ENCODE assay signal across 21 cellular contexts in genomic region chr19:34323433-34324204, GRCh38. TPM values are rescaled to one million over a fixed set of nuclear protein-coding genes. Genes with fewer than 3 reads are reported as not detected.
DNase-seq lines count a peak whose midpoint lies in the region; ATAC-seq, FAIRE-seq and TF ChIP-seq lines count a peak whose summit lies in the region.
"Had no signal": no experiment of that assay in that cellular context is flagged by ENCODE, and none has a peak within 500 bp of the region (broad histone marks: within the 10 kb centered on the region; RNA-seq: fewer than 3 reads in every experiment).

No MANE protein-coding gene starts in this region.

- H4K91ac ChIP-seq in H1 (replicated peaks; ENCODE audit: insufficient read length, low read length), result peak overlapping the region; percentile 62

- no peaks in the 10 kb centered on the region for H3K79me2 ChIP-seq in H1 (ENCODE audit: control insufficient read depth in 1 of 2, insufficient read depth in 2 of 2, low read length in 2 of 2)
- no peaks in the 10 kb centered on the region for H3K79me2 ChIP-seq in neural progenitor cell (ENCODE audit: low read depth)

- H3K27ac ChIP-seq in HUES48 (ENCODE audit: low read depth, low read length) (peak overlapping the region; percentile 46), H1 (ENCODE audit: low read depth, low read length) (no peak overlapping the region), neural progenitor cell (peak overlapping the region; percentile 1)
- H3K27ac ChIP-seq: cardiac muscle cell, psoas muscle had no signal

- H2BK120ac ChIP-seq in H1 (replicated peaks; ENCODE audit: low read depth, low read length), result peak overlapping the region; percentile 31

- H3K36me3 ChIP-seq in HUES48 (ENCODE audit: control insufficient read depth, insufficient read depth, low read length), result peaks cover 14% of the 10 kb centered on the region
- H3K36me3 ChIP-seq in H1 (ENCODE audit: control insufficient read depth in 2 of 4, insufficient read depth in 4 of 4, low read length in 3 of 4), result peaks cover 0 to 8% (median 3%) of the 10 kb centered on the region in 4 experiments; a peak in 4 of 8 replicates
- no peaks in the 10 kb centered on the region for H3K36me3 ChIP-seq in neural progenitor cell

- peak overlapping the region; percentile 55; the same call in 1 of the 2 replicates for H2BK12ac ChIP-seq in H1 (ENCODE audit: low read depth, low read length)

- no peak for TF ChIP-seq POLR2A in H1 (IDR thresholded peaks at IDR 0.05; ENCODE audit: control extremely low read depth in 1 of 2, low read depth in 2 of 2, low read length in 2 of 2)

- H3K4me1 ChIP-seq in HUES48 (ENCODE audit: control insufficient read depth, insufficient read depth, low read length), result peaks cover 9% of the 10 kb centered on the region
- H3K4me1 ChIP-seq in H1 (replicated peaks in 1 of 4; ENCODE audit: control insufficient read depth in 3 of 4, insufficient read depth in 4 of 4, low read length in 3 of 4), result peaks cover 0 to 9% (median 6%) of the 10 kb centered on the region in 4 experiments; a peak in 6 of 7 replicates
- H3K4me1 ChIP-seq in neural progenitor cell, result peaks cover 6% of the 10 kb centered on the region

- no peak for DNase-seq in activated CD4-positive, alpha-beta T cell treated with anti-CD3 and anti-CD28 coated beads, Interleukin-2, amount 10 ng/mL, durations not matched to agents 7 days and 5 days
- DNase-seq in activated CD4-positive, alpha-beta T cell treated with anti-CD3 and anti-CD28 coated beads for 1 hour, result no peak
- DNase-seq in H1 (ENCODE audit: low read depth in 1 of 2, low spot score in 2 of 2), result no peak
- DNase-seq in neural progenitor cell (ENCODE audit: low spot score), result peak; percentile 20
- DNase-seq in NCI-H1436 (lab: John Stamatoyannopoulos, UW), result no peak
- DNase-seq: AML-193, anterior cingulate cortex, DMS53, GOT3, kidney glomerular epithelial cell, NCI-H1105, NCI-H2029 treated with DMSO at 0.1 percent for 48 hours, nucleus accumbens, psoas muscle, Right ventricle myocardium superior, T1000 had no signal

- FAIRE-seq in H1 (lab: Jason Lieb, UNC), result peak; percentile 60

- peak overlapping the region; percentile 75; the same call in 1 of the 2 replicates for H4K8ac ChIP-seq in H1 (ENCODE audit: extremely low read depth, insufficient read depth, low read length)

- H3K4me3 ChIP-seq in HUES48 (ENCODE audit: low read depth, low read length) (no peak overlapping the region), H1 (ENCODE audit: extremely low read depth in 1 of 4, insufficient read depth in 2 of 4, low read depth in 3 of 4, low read length in 4 of 4) (no peak overlapping the region), neural progenitor cell (no peak overlapping the region)
- H3K4me3 ChIP-seq: cardiac muscle cell, psoas muscle had no signal

- no peak for TF ChIP-seq RAD21 in H1 (IDR thresholded peaks at IDR 0.05 in 1 of 2, conservative IDR thresholded peaks at IDR 0.05 in 1 of 2; ENCODE audit: low read depth in 2 of 2, low read length in 2 of 2)

- no peak overlapping the region for H3K4ac ChIP-seq in H1 (replicated peaks; ENCODE audit: insufficient read length, low read depth, low read length)

- peak overlapping the region; percentile 35; the same call in 1 of the 2 replicates for H2BK5ac ChIP-seq in H1 (ENCODE audit: low read depth, low read length)

- no peak overlapping the region for H2AFZ ChIP-seq in H1 (ENCODE audit: low read length)
- no peak overlapping the region for H2AFZ ChIP-seq in neural progenitor cell (replicated peaks)

- peaks cover 11% of the 10 kb centered on the region for H3K4me1 Mint-ChIP-seq in activated CD4-positive, alpha-beta T cell treated with anti-CD3 and anti-CD28 coated beads, Interleukin-2, amount 10 ng/mL, durations not matched to agents 7 days and 5 days
- H3K4me1 Mint-ChIP-seq in neural progenitor cell, result peaks cover 3% of the 10 kb centered on the region

- no peak for TF ChIP-seq CTCF in H1 (IDR thresholded peaks at IDR 0.05; ENCODE audit: control extremely low read depth in 1 of 3, insufficient read depth in 1 of 3, low read depth in 1 of 3, low read length in 3 of 3)
- TF ChIP-seq CTCF in neural progenitor cell (IDR thresholded peaks at IDR 0.05), result no peak

- no peak overlapping the region for H3K9ac ChIP-seq in HUES48 (ENCODE audit: low read depth, low read length)
- H3K9ac ChIP-seq in H1 (replicated peaks in 1 of 4; ENCODE audit: extremely low read depth in 1 of 4, low read depth in 3 of 4, low read length in 3 of 4), result no peak overlapping the region
- H3K9ac ChIP-seq in neural progenitor cell, result no peak overlapping the region

- H3K56ac ChIP-seq in H1 (replicated peaks; ENCODE audit: insufficient read length, low read depth, low read length), result no peak overlapping the region

- WGBS in H1 (ENCODE audit: extremely low coverage in 1 of 2, insufficient coverage in 1 of 2, insufficient read length in 1 of 2, insufficient replicate concordance in 2 of 2, low coverage in 1 of 2, low lambda C conversion rate in 2 of 2, missing lambda C conversion rate in 1 of 2), 2 experiments, result 80% methylated on average over 7 of the region's 7 CpGs; no CpG with 5 or more reads in 1 of the 2 experiments

- no peak overlapping the region for H3K4me3 Mint-ChIP-seq in activated CD4-positive, alpha-beta T cell treated with anti-CD3 and anti-CD28 coated beads, Interleukin-2, amount 10 ng/mL, durations not matched to agents 7 days and 5 days
- no peak overlapping the region for H3K4me3 Mint-ChIP-seq in neural progenitor cell
- H3K4me3 Mint-ChIP-seq: activated naive CD4-positive, alpha-beta T cell treated with anti-CD3 and anti-CD28 coated beads, Interleukin-2, amount 50 U/mL, for 24 hours had no signal

- H3K9me3 Mint-ChIP-seq in activated CD4-positive, alpha-beta T cell treated with anti-CD3 and anti-CD28 coated beads, Interleukin-2, amount 10 ng/mL, durations not matched to agents 7 days and 5 days, result no peaks in the 10 kb centered on the region
- no peaks in the 10 kb centered on the region for H3K9me3 Mint-ChIP-seq in neural progenitor cell
- H3K9me3 Mint-ChIP-seq: activated naive CD4-positive, alpha-beta T cell treated with anti-CD3 and anti-CD28 coated beads, Interleukin-2, amount 50 U/mL, for 24 hours had no signal

- H2BK20ac ChIP-seq in H1 (ENCODE audit: low read length), result peak overlapping the region; percentile 11; the same call in 1 of the 2 replicates

- ATAC-seq in GM18498 (IDR thresholded peaks at IDR 0.05; ENCODE audit: unreplicated experiment) (no peak), HG02840 (IDR thresholded peaks at IDR 0.05; ENCODE audit: low FRiP score, unreplicated experiment) (no peak)
- ATAC-seq: psoas muscle had no signal

- peak overlapping the region; percentile 61 for H3K27ac Mint-ChIP-seq in activated CD4-positive, alpha-beta T cell treated with anti-CD3 and anti-CD28 coated beads, Interleukin-2, amount 10 ng/mL, durations not matched to agents 7 days and 5 days
- no peak overlapping the region for H3K27ac Mint-ChIP-seq in neural progenitor cell
- H3K27ac Mint-ChIP-seq: activated naive CD4-positive, alpha-beta T cell treated with anti-CD3 and anti-CD28 coated beads, Interleukin-2, amount 50 U/mL, for 24 hours had no signal

- no peak overlapping the region for H3K18ac ChIP-seq in H1 (ENCODE audit: extremely low read depth, low read length)

- CTCF ChIA-PET in activated CD4-positive, alpha-beta T cell treated with anti-CD3 and anti-CD28 coated beads, Interleukin-2, amount 10 ng/mL, durations not matched to agents 7 days and 5 days (lab: Charles Lee), result no interaction called here
- CTCF ChIA-PET in H1 (lab: Charles Lee; ENCODE audit: partially characterized antibody), result interaction anchor here (1.0 to 1.5 kb wide), 2 partner anchors 13 to 14 kb away, joined by 3 to 6 read pairs; no protein-coding TSS in a partner anchor

- POLR2A ChIA-PET in activated CD4-positive, alpha-beta T cell treated with anti-CD3 and anti-CD28 coated beads, Interleukin-2, amount 10 ng/mL, durations not matched to agents 7 days and 5 days (lab: Charles Lee), result no interaction called here
- POLR2A ChIA-PET in H1 (lab: Charles Lee; ENCODE audit: partially characterized antibody), result interaction anchor here (0.7 kb wide), 1 partner anchor 88 kb away, joined by 3 read pairs; no protein-coding TSS in a partner anchor

- H3F3A ChIP-seq in neural progenitor cell (ENCODE audit: low read depth), result no peaks in the 10 kb centered on the region

- 0 out of 2 replicates have a peak, but pooled peaks cover 2% of the 10 kb centered on the region for H3K79me1 ChIP-seq in H1 (ENCODE audit: low read depth, low read length)

- no peaks in the 10 kb centered on the region for H3K23me2 ChIP-seq in H1 (ENCODE audit: low read depth, low read length)

- peak overlapping the region; percentile 77; the same call in 1 of the 2 replicates for H2BK15ac ChIP-seq in H1 (ENCODE audit: low read length)

- H3K27me3 Mint-ChIP-seq in activated CD4-positive, alpha-beta T cell treated with anti-CD3 and anti-CD28 coated beads, Interleukin-2, amount 10 ng/mL, durations not matched to agents 7 days and 5 days, result no peaks in the 10 kb centered on the region
- H3K27me3 Mint-ChIP-seq in neural progenitor cell (ENCODE audit: insufficient read depth, low read depth), result no peaks in the 10 kb centered on the region
- H3K27me3 Mint-ChIP-seq: activated naive CD4-positive, alpha-beta T cell treated with anti-CD3 and anti-CD28 coated beads, Interleukin-2, amount 50 U/mL, for 24 hours had no signal

- H4K20me1 ChIP-seq in H1 (replicated peaks in 1 of 2; ENCODE audit: control insufficient read depth in 1 of 2, insufficient read depth in 2 of 2, low read length in 2 of 2) (no peaks in the 10 kb centered on the region), neural progenitor cell (ENCODE audit: low read depth) (no peaks in the 10 kb centered on the region)

- TF ChIP-seq EP300 in H1 (IDR thresholded peaks at IDR 0.05; ENCODE audit: borderline replicate concordance in 1 of 2, low read depth in 2 of 2, low read length in 2 of 2), result no peak

- H3K27me3 ChIP-seq in HUES48 (ENCODE audit: control insufficient read depth, insufficient read depth, low read length) (no peaks in the 10 kb centered on the region), H1 (replicated peaks in 1 of 4; ENCODE audit: control insufficient read depth in 3 of 4, extremely low read depth in 1 of 4, insufficient read depth in 3 of 4, low read length in 3 of 4) (no peaks in the 10 kb centered on the region), neural progenitor cell (no peaks in the 10 kb centered on the region)
- H3K27me3 ChIP-seq: cardiac muscle cell had no signal

- H4K5ac ChIP-seq in H1 (ENCODE audit: insufficient read length, low read depth, low read length), result peak overlapping the region; percentile 42

- peaks cover 28% of the 10 kb centered on the region for H3K36me3 Mint-ChIP-seq in activated CD4-positive, alpha-beta T cell treated with anti-CD3 and anti-CD28 coated beads, Interleukin-2, amount 10 ng/mL, durations not matched to agents 7 days and 5 days (ENCODE audit: low read depth)
- peaks cover 21% of the 10 kb centered on the region for H3K36me3 Mint-ChIP-seq in neural progenitor cell

- H3K9me3 ChIP-seq in HUES48 (ENCODE audit: control insufficient read depth, insufficient read depth, low read length) (no peaks in the 10 kb centered on the region), H1 (ENCODE audit: insufficient read depth in 2 of 2, low read depth in 1 of 2, low read length in 1 of 2) (no peaks in the 10 kb centered on the region), neural progenitor cell (ENCODE audit: low read depth) (no peaks in the 10 kb centered on the region)
- H3K9me3 ChIP-seq: psoas muscle had no signal

- peak overlapping the region; percentile 16; the same call in 1 of the 2 replicates for H2AK5ac ChIP-seq in H1 (ENCODE audit: low read depth, low read length)

- H3K4me2 ChIP-seq in H1 (ENCODE audit: insufficient read depth in 1 of 2, low read depth in 2 of 2, low read length in 2 of 2), result no peak overlapping the region; a peak in 1 of 4 replicates
- H3K4me2 ChIP-seq in neural progenitor cell, result peak overlapping the region; percentile 10

- no peak overlapping the region for H3K23ac ChIP-seq in H1 (ENCODE audit: insufficient read length)

- no peak overlapping the region for H3K14ac ChIP-seq in H1 (ENCODE audit: insufficient read length)

RNA-seq across cellular contexts. Expression of gene GPI, which starts 41.4 kb away (rescaled TPM):
- 100 to 1,000 TPM; 404 to 442 TPM for total RNA-seq in activated CD4-positive, alpha-beta T cell treated with anti-CD3 and anti-CD28 coated beads, Interleukin-2, amount 10 ng/mL, durations not matched to agents 7 days and 5 days
- 360 and 370 TPM in 2 replicates for total RNA-seq in H1 (2021; fragmentation: NEBNext Ultra II Directional; extraction: Animal tissue kit (Norgen Biotek cat#: 25700))
- polyA plus RNA-seq in H1 (2011; rRNA removed), result 171 and 240 TPM in 2 replicates
- polyA plus RNA-seq in H1 (2011; cell fraction: cytosol; rRNA removed), result 153 TPM
- polyA plus RNA-seq in H1 (2011; cell fraction: nucleus; rRNA removed), result 211 TPM
- 270 to 336 TPM (median 308 TPM) in 4 replicates for polyA plus RNA-seq in H1 (2012, experiment 1 of 2)
- 324 TPM for polyA plus RNA-seq in H1 (2012, experiment 2 of 2)
- 133 TPM for polyA plus RNA-seq in H1 (2013, experiment 1 of 2)
- 132 TPM for polyA plus RNA-seq in H1 (2013, experiment 2 of 2)
- polyA minus RNA-seq in H1 (2011; rRNA and poly(A)+ RNA removed), result 290 and 318 TPM in 2 replicates
- polyA minus RNA-seq in H1 (2011; cell fraction: cytosol; rRNA and poly(A)+ RNA removed), result 192 TPM
- 114 TPM for polyA minus RNA-seq in H1 (2011; cell fraction: nucleus; rRNA and poly(A)+ RNA removed)
- total RNA-seq in neural progenitor cell (ENCODE audit: low replicate concordance), result 109 and 224 TPM in 2 replicates
